ENCODE assay signal across 21 cellular contexts in the genomic region with DNA sequence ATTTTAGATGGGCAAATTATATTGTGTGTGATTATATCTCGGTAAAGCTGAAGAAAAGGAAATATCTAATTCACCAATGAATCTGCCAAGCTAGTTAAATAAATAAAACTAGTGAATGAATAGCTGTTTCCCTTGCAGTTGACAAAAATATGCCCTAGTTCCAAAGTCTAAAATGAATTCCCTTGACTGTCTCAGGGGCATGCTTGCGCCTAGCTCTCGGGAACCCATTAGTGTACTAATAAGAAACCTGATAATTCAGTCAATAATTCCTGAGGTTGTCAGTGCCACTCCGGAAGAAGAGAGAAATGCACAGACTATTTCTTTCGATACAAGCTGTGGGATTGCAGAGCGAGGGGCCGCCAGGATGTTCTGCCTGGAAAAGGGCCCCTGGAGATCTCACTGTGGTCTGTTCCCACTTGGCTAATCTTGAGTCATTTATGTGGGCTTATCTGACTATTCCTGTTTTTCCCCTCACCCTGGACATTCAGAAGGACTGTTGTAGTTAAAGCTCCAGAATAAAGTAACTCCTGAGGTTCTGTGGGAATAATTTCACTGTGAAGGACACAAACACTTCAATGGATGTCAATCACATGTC.
"Had no signal": no experiment of that assay in that cellular context is flagged by ENCODE, and none has a peak within 500 bp of the region (broad histone marks: within the 10 kb centered on the region; RNA-seq: fewer than 3 reads in every experiment).

No MANE protein-coding gene starts in this region.

- H3K4me1 Mint-ChIP-seq: activated CD4-positive, alpha-beta memory T cell treated with anti-CD3 and anti-CD28 coated beads, Interleukin-2, amount 10 ng/mL, durations not matched to agents 7 days and 5 days; activated CD4-positive, alpha-beta T cell treated with anti-CD3 and anti-CD28 coated beads for 36 hours; immature natural killer cell; naive thymus-derived CD4-positive, alpha-beta T cell; stimulated activated naive CD8-positive, alpha-beta T cell treated with anti-CD3 and anti-CD28 coated beads, Interleukin-15, amount 100 ng/mL, for 72 hours; T-helper 17 cell had no signal

- H3K27ac ChIP-seq: adrenal gland, colonic mucosa, esophagus muscularis mucosa, neutrophil, spleen, upper lobe of left lung, WERI-Rb-1 had no signal

- H3K9me3 ChIP-seq: adrenal gland, colonic mucosa, esophagus muscularis mucosa, mucosa of descending colon, neutrophil, spleen, upper lobe of left lung had no signal

- H3K9me3 Mint-ChIP-seq: activated CD4-positive, alpha-beta memory T cell treated with anti-CD3 and anti-CD28 coated beads, Interleukin-2, amount 10 ng/mL, durations not matched to agents 7 days and 5 days; activated T-cell treated with anti-CD3 and anti-CD28 coated beads, Interleukin-2, amount 50 U/mL, for 24 hours; naive thymus-derived CD4-positive, alpha-beta T cell; stimulated activated naive CD8-positive, alpha-beta T cell treated with anti-CD3 and anti-CD28 coated beads, Interleukin-15, amount 100 ng/mL, for 72 hours had no signal

- H3K36me3 Mint-ChIP-seq: immature natural killer cell; naive thymus-derived CD4-positive, alpha-beta T cell had no signal

- DNase-seq: activated CD4-positive, alpha-beta memory T cell treated with anti-CD3 and anti-CD28 coated beads, Interleukin-2, amount 10 ng/mL, durations not matched to agents 7 days and 5 days; activated CD4-positive, alpha-beta T cell treated with anti-CD3 and anti-CD28 coated beads for 36 hours; activated effector memory CD4-positive, alpha-beta T cell treated with Interleukin-2 at 50 U/mL for 16 hours; activated naive CD4-positive, alpha-beta T cell treated with anti-CD3 and anti-CD28 coated beads, Interleukin-2, amount 50 U/mL, for 16 hours; activated T-cell treated with anti-CD3 and anti-CD28 coated beads, Interleukin-2, amount 50 U/mL, for 24 hours; adrenal gland; colonic mucosa; foreskin fibroblast; immature natural killer cell; mucosa of descending colon; naive thymus-derived CD4-positive, alpha-beta T cell; posterior cingulate gyrus; right cardiac atrium; spleen; stimulated activated naive CD8-positive, alpha-beta T cell treated with anti-CD3 and anti-CD28 coated beads, Interleukin-15, amount 100 ng/mL, for 72 hours; T-helper 17 cell; upper lobe of left lung; WERI-Rb-1 had no signal

- H3K4me3 Mint-ChIP-seq: activated CD4-positive, alpha-beta memory T cell treated with anti-CD3 and anti-CD28 coated beads, Interleukin-2, amount 10 ng/mL, durations not matched to agents 7 days and 5 days; activated CD4-positive, alpha-beta T cell treated with anti-CD3 and anti-CD28 coated beads for 36 hours; activated T-cell treated with anti-CD3 and anti-CD28 coated beads, Interleukin-2, amount 50 U/mL, for 24 hours; immature natural killer cell; naive thymus-derived CD4-positive, alpha-beta T cell; stimulated activated naive CD8-positive, alpha-beta T cell treated with anti-CD3 and anti-CD28 coated beads, Interleukin-15, amount 100 ng/mL, for 72 hours; T-helper 17 cell had no signal

- H3K4me3 ChIP-seq: adrenal gland, colonic mucosa, esophagus muscularis mucosa, lung, mucosa of descending colon, spleen, upper lobe of left lung had no signal

- H3K4me1 ChIP-seq: adrenal gland, colonic mucosa, esophagus muscularis mucosa, spleen, upper lobe of left lung had no signal

- H3K27me3 Mint-ChIP-seq: activated T-cell treated with anti-CD3 and anti-CD28 coated beads, Interleukin-2, amount 50 U/mL, for 24 hours; stimulated activated naive CD8-positive, alpha-beta T cell treated with anti-CD3 and anti-CD28 coated beads, Interleukin-15, amount 100 ng/mL, for 72 hours; T-helper 17 cell had no signal

- H3K27me3 ChIP-seq: adrenal gland, colonic mucosa, esophagus muscularis mucosa, neutrophil, spleen, upper lobe of left lung had no signal

- H3K27ac Mint-ChIP-seq: activated CD4-positive, alpha-beta memory T cell treated with anti-CD3 and anti-CD28 coated beads, Interleukin-2, amount 10 ng/mL, durations not matched to agents 7 days and 5 days; activated CD4-positive, alpha-beta T cell treated with anti-CD3 and anti-CD28 coated beads for 36 hours; activated T-cell treated with anti-CD3 and anti-CD28 coated beads, Interleukin-2, amount 50 U/mL, for 24 hours; immature natural killer cell; naive thymus-derived CD4-positive, alpha-beta T cell; stimulated activated naive CD8-positive, alpha-beta T cell treated with anti-CD3 and anti-CD28 coated beads, Interleukin-15, amount 100 ng/mL, for 72 hours; T-helper 17 cell had no signal

- H3K36me3 ChIP-seq: adrenal gland, colonic mucosa, esophagus muscularis mucosa, neutrophil, spleen, upper lobe of left lung, WERI-Rb-1 had no signal
